Comparison of ENCODE assay signal across 16 cellular contexts in the genomic region with DNA sequence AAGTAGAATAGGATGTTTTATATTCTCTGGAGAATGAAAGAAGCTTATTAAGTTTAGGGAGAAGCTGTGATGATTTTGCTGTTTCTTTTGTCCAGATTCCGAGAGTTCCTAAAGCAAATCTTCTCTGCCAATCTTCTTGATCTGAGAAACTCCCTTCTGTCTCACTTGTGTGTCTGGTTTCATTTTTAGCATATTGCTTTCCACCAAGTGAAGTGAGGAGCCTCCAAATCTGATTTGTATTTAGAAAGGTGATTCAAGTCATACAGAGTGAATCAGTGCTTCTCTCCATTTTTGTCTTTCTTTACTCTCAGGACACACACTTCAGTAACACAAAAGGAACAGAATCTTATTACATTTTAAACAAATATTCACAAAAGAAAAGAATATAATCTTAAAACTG. TPM values are rescaled to one million over a fixed set of nuclear protein-coding genes. Genes with fewer than 3 reads are reported as not detected.
DNase-seq lines count a peak whose midpoint lies in the region; ATAC-seq and TF ChIP-seq lines count a peak whose summit lies in the region.
"Had no signal": no experiment of that assay in that cellular context is flagged by ENCODE, and none has a peak within 500 bp of the region (broad histone marks: within the 10 kb centered on the region; RNA-seq: fewer than 3 reads in every experiment).

No MANE protein-coding gene starts in this region.

- ATAC-seq in GM18502 (IDR thresholded peaks at IDR 0.05; ENCODE audit: poor library complexity, unreplicated experiment) (peak; percentile 75), GM21576 (IDR thresholded peaks at IDR 0.05; ENCODE audit: unreplicated experiment) (peak; percentile 75), HG02571 (IDR thresholded peaks at IDR 0.05; ENCODE audit: unreplicated experiment) (no peak)

- no peaks in the 10 kb centered on the region for H3K36me3 ChIP-seq in A673 (ENCODE audit: insufficient read depth, low read length, poor library complexity, severe bottlenecking)

- H3K27me3 ChIP-seq in A673 (replicated peaks; ENCODE audit: insufficient read depth, low read depth, low read length, poor library complexity), result no peaks in the 10 kb centered on the region

- TF ChIP-seq CTCF in A673 (conservative IDR thresholded peaks at IDR 0.05; ENCODE audit: low read depth, low read length) (no peak), lower leg skin (IDR thresholded peaks at IDR 0.05) (no peak)

- H3K4me3 Mint-ChIP-seq in activated naive CD8-positive, alpha-beta T cell, result peak overlapping the region; percentile 25
- H3K4me3 Mint-ChIP-seq: type B pancreatic cell had no signal

- CTCF ChIA-PET in A673 (lab: Charles Lee), result no interaction called here

- peak overlapping the region; percentile 30 for H3K27ac ChIP-seq in A673 (ENCODE audit: low read depth, low read length, poor library complexity, severe bottlenecking)
- H3K27ac ChIP-seq: HL-60 had no signal

- WGBS in lower leg skin, 2 donors, result 48 to 53% methylated on average over 1 of the region's 1 CpG

- no peak overlapping the region for H3K4me3 ChIP-seq in A673 (ENCODE audit: low read depth, low read length, poor library complexity, severe bottlenecking)
- no peak overlapping the region for H3K4me3 ChIP-seq in lower leg skin (ENCODE audit: low read depth, poor library complexity, severe bottlenecking)

- no peak overlapping the region for H3K27ac Mint-ChIP-seq in activated naive CD8-positive, alpha-beta T cell
- H3K27ac Mint-ChIP-seq: type B pancreatic cell had no signal

- no peak for TF ChIP-seq POLR2A in lower leg skin (IDR thresholded peaks at IDR 0.05)

- H3K9me3 ChIP-seq in A673 (ENCODE audit: low read depth, low read length, poor library complexity, severe bottlenecking), result no peaks in the 10 kb centered on the region

- intact Hi-C loops in A673 (cut with micrococcal nuclease; ENCODE audit: unreplicated experiment) (no loop called here), lower leg skin (cut with DNase I; ENCODE audit: low total_unique reads) (no loop called here)

- peaks cover 18% of the 10 kb centered on the region for H3K4me1 Mint-ChIP-seq in activated naive CD8-positive, alpha-beta T cell (ENCODE audit: low read depth)

- no peak for DNase-seq in A673 (ENCODE audit: low spot score)
- DNase-seq in SK-N-DZ (ENCODE audit: low spot score), result no peak
- DNase-seq in inferior parietal cortex (ENCODE audit: extremely low spot score), result no peak
- no peak for DNase-seq in lower leg skin (ENCODE audit: low spot score in 2 of 2)
- DNase-seq: activated CD4-positive, alpha-beta T cell treated with anti-CD3 and anti-CD28 coated beads, Interleukin-2, amount 50 U/mL, for 1 hour; activated naive CD4-positive, alpha-beta T cell treated with Interleukin-2 at 50 U/mL for 16 hours; central memory CD4-positive, alpha-beta T cell; head of caudate nucleus; Karpas-422; NCI-H1694 treated with DMSO at 0.1 percent for 48 hours had no signal

- peaks cover 25% of the 10 kb centered on the region for H3K36me3 Mint-ChIP-seq in activated naive CD8-positive, alpha-beta T cell

- H3K9me3 Mint-ChIP-seq in activated naive CD8-positive, alpha-beta T cell (ENCODE audit: low read depth), result no peaks in the 10 kb centered on the region
- H3K9me3 Mint-ChIP-seq: type B pancreatic cell had no signal

- no peaks in the 10 kb centered on the region for H3K27me3 Mint-ChIP-seq in activated naive CD8-positive, alpha-beta T cell
- H3K27me3 Mint-ChIP-seq: type B pancreatic cell had no signal

- no TSS peak for BruUV-seq in A673 (replicated peaks; lab: Mats Ljungman, UMichigan)

- POLR2A ChIA-PET in A673 (lab: Charles Lee; ENCODE audit: low non-redundant PET), result no interaction called here

- H3K4me1 ChIP-seq in A673 (ENCODE audit: insufficient read depth, low read length, poor library complexity, severe bottlenecking), result peaks cover 11% of the 10 kb centered on the region

RNA-seq across cellular contexts. Expression of a gene that starts 48.4 kb away (rescaled TPM):
- total RNA-seq in A673 (2021) (20.9 and 26.0 TPM in 2 replicates), lower leg skin (10 to 100 TPM; 30.7 to 42.9 (median 34.3) TPM)
- polyA plus RNA-seq in SK-N-DZ (2014; cell fraction: cytosol; rRNA removed), result 2.7 and 3.0 TPM in 2 replicates
- polyA plus RNA-seq in SK-N-DZ (2014; cell fraction: nucleus; rRNA removed), result 3.9 and 4.7 TPM in 2 replicates
